Comparison of ENCODE assay signal across 26 cellular contexts in genomic region chr2:30931841-30932407, GRCh38.
"Had no signal": no experiment of that assay in that cellular context is flagged by ENCODE, and none has a peak within 500 bp of the region (broad histone marks: within the 10 kb centered on the region; RNA-seq: fewer than 3 reads in every experiment).

No MANE protein-coding gene starts in this region.

- DNase-seq: IMR-90; Kasumi-1; MM.1S; NCI-H1092; NCI-H1105 treated with DMSO at 0.1 percent for 48 hours; NCI-H1417 treated with DMSO at 0.1 percent for 48 hours; NCI-H146; NCI-H187; NCI-H2029; NCI-H2081 treated with DMSO at 0.1 percent for 48 hours; NCI-H2171; NCI-H226; NCI-H446; NCI-H510A; NCI-H524 treated with DMSO at 0.1 percent for 48 hours; NCI-H69; NCI-H774; NK-92 treated with Interleukin-12 subunit alpha and Interleukin-12 subunit beta, amount 100 ng/mL, for 24 hours; PC-3; SHP77; SJCRH30 had no signal

- ATAC-seq: HepG2, Panc1, PC-3 had no signal

- H3K4me1 ChIP-seq: SJCRH30 had no signal

- H3K36me3 ChIP-seq: SJCRH30 had no signal

- H3K27ac ChIP-seq: KMS-11, RWPE1, SJCRH30, SK-N-MC had no signal

- H3K4me3 ChIP-seq: SJCRH30, SK-N-MC had no signal

- H3K9me3 ChIP-seq: SJCRH30 had no signal
